In the genomic region with DNA sequence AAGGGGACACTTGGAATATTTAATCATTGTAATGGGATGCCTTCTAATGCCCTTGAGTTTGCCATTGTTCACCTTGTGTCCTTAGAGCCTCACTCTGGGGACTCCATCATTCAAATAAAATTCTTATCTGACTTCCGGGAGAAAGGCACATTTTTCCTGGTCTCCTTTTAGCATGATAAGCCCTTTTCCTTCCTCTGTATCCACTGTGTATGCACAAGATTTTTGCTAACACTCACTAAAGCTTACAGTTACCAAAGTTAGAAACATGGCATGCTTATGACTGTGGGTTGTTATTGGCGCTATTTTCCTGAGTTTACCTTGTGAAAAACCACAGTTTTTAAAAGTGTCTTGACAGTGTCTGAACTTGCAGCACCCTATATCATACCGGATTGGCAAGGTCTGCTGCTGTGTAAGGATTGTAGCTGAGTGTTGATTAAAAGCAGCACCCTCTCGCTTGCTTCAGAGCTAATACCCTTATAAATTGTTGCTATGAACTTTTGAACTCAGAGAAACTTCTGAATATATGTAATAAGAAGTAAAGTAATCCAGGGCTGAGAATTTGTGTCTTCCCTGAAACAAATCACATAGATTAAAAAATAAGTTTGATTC, we compare ENCODE assay signal across 12 cellular contexts. TPM values are rescaled to one million over a fixed set of nuclear protein-coding genes. Genes with fewer than 3 reads are reported as not detected.
"Had no signal": no experiment of that assay in that cellular context is flagged by ENCODE, and none has a peak within 500 bp of the region (broad histone marks: within the 10 kb centered on the region; RNA-seq: fewer than 3 reads in every experiment).

No MANE protein-coding gene starts in this region.

- DNase-seq: activated CD4-positive, alpha-beta T cell treated with anti-CD3 and anti-CD28 coated beads, Interleukin-2, amount 50 U/mL, for 4 hours; activated CD4-positive, CD25-positive, alpha-beta regulatory T cell treated with anti-CD3 and anti-CD28 coated beads, Interleukin-2, amount 50 U/mL, for 72 hours; activated effector memory CD4-positive, alpha-beta T cell treated with anti-CD3 and anti-CD28 coated beads, Interleukin-2, amount 50 U/mL, for 16 hours; activated naive CD8-positive, alpha-beta T cell treated with anti-CD3 and anti-CD28 coated beads for 36 hours; activated T-cell treated with anti-CD3 and anti-CD28 coated beads, Interleukin-2, amount 50 U/mL, for 4 hours; aorta; hippocampal formation; stimulated activated CD4-positive, alpha-beta T cell treated with anti-CD3 and anti-CD28 coated beads, Interleukin-15, amount 100 ng/mL, for 24 hours; stimulated activated CD4-positive, alpha-beta T cell treated with anti-CD3 and anti-CD28 coated beads, Interleukin-4, amount 100 ng/mL, for 24 hours; upper lobe of right lung had no signal

- H3K27me3 ChIP-seq: upper lobe of right lung had no signal

- H3K4me3 ChIP-seq: upper lobe of right lung had no signal

- H3K27ac ChIP-seq: upper lobe of right lung had no signal

- ATAC-seq: activated T-cell treated with anti-CD3 and anti-CD28 coated beads, Interleukin-2, amount 50 U/mL, for 4 hours; left lobe of liver; natural killer cell treated with Interleukin-12 subunit alpha and Interleukin-12 subunit beta and Interleukin-15 and Interleukin-18, amount 100 ng/mL, for 72 hours; upper lobe of right lung had no signal

- H3K9me3 ChIP-seq: upper lobe of right lung had no signal

- H3K4me1 ChIP-seq: upper lobe of right lung had no signal

- H3K36me3 ChIP-seq: upper lobe of right lung had no signal

RNA-seq across cellular contexts. Expression of gene SNCAIP, which starts 46.4 kb away (rescaled TPM):
- total RNA-seq: activated naive CD8-positive, alpha-beta T cell treated with anti-CD3 and anti-CD28 coated beads for 36 hours; activated T-cell treated with anti-CD3 and anti-CD28 coated beads, Interleukin-2, amount 50 U/mL, for 4 hours; natural killer cell treated with Interleukin-12 subunit alpha and Interleukin-12 subunit beta and Interleukin-15 and Interleukin-18, amount 100 ng/mL, for 72 hours had no signal
